ENCODE assay signal across 8 cellular contexts in the genomic region with DNA sequence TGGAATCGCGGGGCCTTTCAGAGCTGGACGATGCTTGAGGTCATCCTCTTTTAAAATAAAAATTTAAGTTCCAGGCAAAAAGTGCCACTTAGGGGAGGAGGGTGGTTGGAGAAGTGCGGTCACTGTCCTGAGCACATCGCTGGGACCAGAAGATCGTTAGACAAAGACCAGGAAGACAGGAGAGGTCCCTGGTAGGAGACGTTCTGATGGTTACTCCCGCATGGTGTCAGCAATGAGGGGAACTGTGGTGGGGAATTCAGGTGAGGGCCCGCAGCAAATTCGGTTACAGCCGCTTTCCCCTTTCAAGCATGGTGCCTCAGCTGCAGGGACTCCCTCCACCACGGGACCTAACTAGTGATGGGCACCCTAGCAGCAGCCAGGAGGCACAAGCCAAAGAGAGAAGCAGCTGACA. TPM values are rescaled to one million over a fixed set of nuclear protein-coding genes. Genes with fewer than 3 reads are reported as not detected.
DNase-seq lines count a peak whose midpoint lies in the region; ATAC-seq and TF ChIP-seq lines count a peak whose summit lies in the region.

No MANE protein-coding gene starts in this region.

- peak overlapping the region; percentile 82 to 84 for H3K4me3 ChIP-seq in right atrium auricular region
- peak overlapping the region; percentile 78 to 86 (median 82) for H3K4me3 ChIP-seq in sigmoid colon

- H3K9me3 Mint-ChIP-seq in activated naive CD4-positive, alpha-beta T cell treated with anti-CD3 and anti-CD28 coated beads, Interleukin-2, amount 50 U/mL, for 72 hours: no peaks in the 10 kb centered on the region

- H3K27me3 ChIP-seq in right atrium auricular region: no peaks in the 10 kb centered on the region
- H3K27me3 ChIP-seq in sigmoid colon: no peaks in the 10 kb centered on the region

- no peak for TF ChIP-seq POLR2A in sigmoid colon (IDR thresholded peaks at IDR 0.05)

- peak in 1 of 2 donors; percentile 22 for ATAC-seq in activated naive CD4-positive, alpha-beta T cell treated with anti-CD3 and anti-CD28 coated beads, Interleukin-2, amount 50 U/mL, for 72 hours

- peak in 1 of 2 donors; percentile 10 for TF ChIP-seq CTCF in right atrium auricular region (IDR thresholded peaks at IDR 0.05)
- TF ChIP-seq CTCF in sigmoid colon (IDR thresholded peaks at IDR 0.05): no peak

- 1 to 2% methylated on average over 12 of the region's 12 CpGs for WGBS in sigmoid colon, 2 donors

- intact Hi-C loops in sigmoid colon (cut with DNase I): loop anchor here (1.0 kb wide), 2 partner anchors 21 to 83 kb away; a partner anchor contains a TSS

- no peak for TF ChIP-seq EP300 in sigmoid colon (IDR thresholded peaks at IDR 0.05)

- H3K27ac ChIP-seq in right atrium auricular region (peak overlapping the region; percentile 92 to 95), sigmoid colon (peak overlapping the region; percentile 92 to 94 (median 94))

- H3K36me3 Mint-ChIP-seq in activated naive CD4-positive, alpha-beta T cell treated with anti-CD3 and anti-CD28 coated beads, Interleukin-2, amount 50 U/mL, for 72 hours: peaks cover 16 to 17% of the 10 kb centered on the region in 2 donors

- H3K36me3 ChIP-seq in right atrium auricular region (peaks cover 34% of the 10 kb centered on the region), sigmoid colon (peaks cover under 1 to 44% (median 18%) of the 10 kb centered on the region in 4 donors)

- peak; percentile 14 for DNase-seq in activated gamma-delta T cell treated with Interleukin-2 at 50 U/mL for 16 hours
- DNase-seq in activated gamma-delta T cell (lab: John Stamatoyannopoulos, UW): no peak
- DNase-seq in M059J (ENCODE audit: low read depth): peak; percentile 45
- peak; percentile 26 to 61 for DNase-seq in activated naive CD4-positive, alpha-beta T cell treated with anti-CD3 and anti-CD28 coated beads, Interleukin-2, amount 50 U/mL, for 72 hours (ENCODE audit: low spot score in 2 of 2)
- DNase-seq in right atrium auricular region (ENCODE audit: low spot score): no peak
- no peak for DNase-seq in sigmoid colon
- DNase-seq in NCI-H1694 treated with DMSO at 0.1 percent for 48 hours (lab: John Stamatoyannopoulos, UW): no peak
- no peak for DNase-seq in NCI-H1048 (lab: John Stamatoyannopoulos, UW)

- peak overlapping the region; percentile 96 to 100 for H3K27ac Mint-ChIP-seq in activated naive CD4-positive, alpha-beta T cell treated with anti-CD3 and anti-CD28 coated beads, Interleukin-2, amount 50 U/mL, for 72 hours

- H3K4me1 ChIP-seq in right atrium auricular region: peaks cover 0 to 24% of the 10 kb centered on the region in 2 donors
- H3K4me1 ChIP-seq in sigmoid colon: peaks cover 0 to 29% (median 23%) of the 10 kb centered on the region in 4 donors

- no peaks in the 10 kb centered on the region for H3K9me3 ChIP-seq in right atrium auricular region
- H3K9me3 ChIP-seq in sigmoid colon: no peaks in the 10 kb centered on the region

RNA-seq across cellular contexts. Expression of a gene that starts 1.0 kb away (rescaled TPM):
- total RNA-seq in M059J (2014; rRNA removed; shearing (Covaris generic)): 34.9 and 70.7 TPM in 2 replicates
- 10 to 100 TPM; 69.9 to 84.0 TPM for total RNA-seq in activated naive CD4-positive, alpha-beta T cell treated with anti-CD3 and anti-CD28 coated beads, Interleukin-2, amount 50 U/mL, for 72 hours
- total RNA-seq in right atrium auricular region (10 to 100 TPM; 14.3 to 19.6 TPM), sigmoid colon (10 to 100 TPM; 18.0 to 26.0 (median 22.5) TPM)
- polyA plus RNA-seq in sigmoid colon: 10 to 100 TPM; 25.2 to 31.2 (median 28.2) TPM

RNA-seq across cellular contexts. Expression of a gene that starts 21.8 kb away (rescaled TPM):
- 375 and 380 TPM in 2 replicates for total RNA-seq in M059J (2014; rRNA removed; shearing (Covaris generic))
- total RNA-seq in activated naive CD4-positive, alpha-beta T cell treated with anti-CD3 and anti-CD28 coated beads, Interleukin-2, amount 50 U/mL, for 72 hours: 100 to 1,000 TPM; 282 to 299 TPM
- total RNA-seq in right atrium auricular region (100 to 1,000 TPM; 440 to 569 TPM), sigmoid colon (100 to 1,000 TPM; 398 to 687 (median 623) TPM)
- 100 to 1,000 TPM; 251 to 392 (median 343) TPM for polyA plus RNA-seq in sigmoid colon

RNA-seq across cellular contexts. Expression of a gene that starts 40.3 kb away (rescaled TPM):
- 21.1 and 24.2 TPM in 2 replicates for total RNA-seq in M059J (2014; rRNA removed; shearing (Covaris generic))
- total RNA-seq in activated naive CD4-positive, alpha-beta T cell treated with anti-CD3 and anti-CD28 coated beads, Interleukin-2, amount 50 U/mL, for 72 hours: 10 to 100 TPM; 57.4 to 64.1 TPM
- total RNA-seq in right atrium auricular region (1 to 10 TPM; 5.3 to 8.2 TPM), sigmoid colon (1 to 10 TPM; 2.8 to 5.8 (median 4.0) TPM)
- 10 to 100 TPM in 2 of 3 donors, 1 to 10 TPM in 1; 9.6 to 31.3 (median 10.9) TPM for polyA plus RNA-seq in sigmoid colon

Comparison
In these comparisons a context has a peak if more than half of its experiments do, and no peak if none do; other contexts are left out.
1. DNase-seq: peak in activated gamma-delta T cell treated with Interleukin-2 at 50 U/mL for 16 hours (single experiment), M059J (single experiment) and activated naive CD4-positive, alpha-beta T cell treated with anti-CD3 and anti-CD28 coated beads, Interleukin-2, amount 50 U/mL, for 72 hours (2 of 2); none in activated gamma-delta T cell (single experiment), right atrium auricular region (single experiment), sigmoid colon (single experiment), NCI-H1694 treated with DMSO at 0.1 percent for 48 hours (single experiment) and NCI-H1048 (single experiment).